1 cellular context compared by ENCODE assay signal in the genomic region with DNA sequence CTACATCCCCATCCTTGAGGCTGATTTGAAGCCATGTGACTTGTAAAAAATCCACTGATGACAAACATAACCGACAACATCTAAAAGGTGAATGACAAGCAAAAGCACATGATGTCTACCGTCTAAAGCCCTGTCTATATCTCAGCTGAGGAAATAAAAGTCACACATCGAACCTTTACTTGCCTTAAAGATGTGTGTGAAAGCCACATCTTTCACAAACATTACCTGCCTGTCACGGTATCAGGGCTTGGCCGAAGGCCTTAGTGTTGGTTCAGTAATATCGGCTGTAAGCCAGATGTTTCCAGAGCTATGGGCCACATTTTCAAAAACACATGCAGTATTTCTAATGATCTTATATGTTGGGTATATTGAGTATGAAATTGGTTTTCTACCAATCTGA.
TF ChIP-seq lines count a peak whose summit lies in the region.

No MANE protein-coding gene starts in this region.

TF ChIP-seq in H1, 55 proteins besides CTCF, POLR2A, EP300 and RAD21:
- no peak for TF ChIP-seq YY1 (IDR thresholded peaks at IDR 0.05; ENCODE audit: low read depth, low read length)
- no peak for TF ChIP-seq HDAC2 (IDR thresholded peaks at IDR 0.05; ENCODE audit: borderline replicate concordance in 1 of 2, low read depth in 2 of 2, low read length in 2 of 2)
